ENCODE assay signal across 9 cellular contexts in the genomic region with DNA sequence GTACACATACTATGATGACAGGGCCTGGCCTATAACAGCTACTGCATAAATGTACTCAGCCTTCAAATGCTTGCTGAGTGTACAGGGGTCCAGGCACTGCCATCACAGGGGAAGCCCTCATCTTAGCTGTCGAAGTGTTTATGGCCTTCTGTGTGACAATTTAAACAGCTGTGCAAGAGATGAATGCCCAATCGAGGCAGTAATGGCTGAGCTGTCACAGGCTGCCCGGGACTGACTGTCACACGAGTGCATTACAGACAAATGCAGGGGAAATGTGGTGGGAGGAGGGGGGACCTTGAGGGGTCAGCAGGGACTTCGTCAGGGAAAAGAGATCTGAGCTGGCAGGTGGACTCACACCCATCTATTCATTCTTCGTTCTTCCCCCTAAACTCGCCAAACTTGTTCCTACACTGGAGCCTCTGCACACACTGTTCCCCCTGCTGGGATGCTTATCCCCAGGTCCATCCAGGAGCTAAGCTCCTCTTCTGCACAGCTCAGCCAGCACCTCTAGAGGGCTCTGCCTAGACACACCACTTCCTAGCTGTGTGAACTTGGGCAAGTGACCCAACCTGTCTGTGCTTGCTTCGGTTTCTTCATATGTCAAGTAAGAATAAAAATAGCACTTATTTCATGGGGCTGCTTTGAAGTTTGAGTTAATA.
DNase-seq lines count a peak whose midpoint lies in the region; ATAC-seq and TF ChIP-seq lines count a peak whose summit lies in the region.
"Had no signal": no experiment of that assay in that cellular context is flagged by ENCODE, and none has a peak within 500 bp of the region (broad histone marks: within the 10 kb centered on the region; RNA-seq: fewer than 3 reads in every experiment).

No MANE protein-coding gene starts in this region.

- H3K36me3 Mint-ChIP-seq in T-helper 2 cell treated with Interferon-gamma antibody and Interleukin-4, amounts not matched to agents 5 μg/mL and 100 μg/mL, for 36 hours (ENCODE audit: low read depth), result no peaks in the 10 kb centered on the region
- H3K36me3 Mint-ChIP-seq: naive B cell had no signal

- CTCF ChIA-PET in A673 (lab: Charles Lee), result interaction anchor here (0.5 to 0.8 kb wide), 2 partner anchors 21 to 223 kb away, joined by 3 read pairs; no protein-coding TSS in a partner anchor

- in situ Hi-C loops in GM13976 (cut with MboI; ENCODE audit: low sequenced_read_pairs, unreplicated experiment), result no loop called here

- no peaks in the 10 kb centered on the region for H3K36me3 ChIP-seq in A673 (ENCODE audit: insufficient read depth, low read length, poor library complexity, severe bottlenecking)

- H3K27ac ChIP-seq in A673 (ENCODE audit: low read depth, low read length, poor library complexity, severe bottlenecking), result no peak overlapping the region

- ATAC-seq in HG02571 (IDR thresholded peaks at IDR 0.05; ENCODE audit: unreplicated experiment) (no peak), GM21447 (IDR thresholded peaks at IDR 0.05; ENCODE audit: unreplicated experiment) (no peak)

- peaks cover 8% of the 10 kb centered on the region for H3K27me3 Mint-ChIP-seq in T-helper 2 cell treated with Interferon-gamma antibody and Interleukin-4, amounts not matched to agents 5 μg/mL and 100 μg/mL, for 36 hours (ENCODE audit: low read depth)

- H3K9me3 Mint-ChIP-seq in T-helper 2 cell treated with Interferon-gamma antibody and Interleukin-4, amounts not matched to agents 5 μg/mL and 100 μg/mL, for 36 hours, result no peaks in the 10 kb centered on the region
- H3K9me3 Mint-ChIP-seq: naive B cell had no signal

- BruUV-seq in A673 (replicated peaks; lab: Mats Ljungman, UMichigan), result no TSS peak

- no peak overlapping the region for H3K4me3 ChIP-seq in A673 (ENCODE audit: low read depth, low read length, poor library complexity, severe bottlenecking)

- TF ChIP-seq CTCF in A673 (conservative IDR thresholded peaks at IDR 0.05; ENCODE audit: low read depth, low read length) (peak; percentile 52), GM13976 (IDR thresholded peaks at IDR 0.05; ENCODE audit: borderline replicate concordance, control extremely low read depth, extremely low read depth, insufficient read depth, missing control alignments) (peak; percentile 38)

- peaks cover 10% of the 10 kb centered on the region for H3K4me1 Mint-ChIP-seq in T-helper 2 cell treated with Interferon-gamma antibody and Interleukin-4, amounts not matched to agents 5 μg/mL and 100 μg/mL, for 36 hours (ENCODE audit: low read depth)

- no peak overlapping the region for H3K4me3 Mint-ChIP-seq in T-helper 2 cell treated with Interferon-gamma antibody and Interleukin-4, amounts not matched to agents 5 μg/mL and 100 μg/mL, for 36 hours
- H3K4me3 Mint-ChIP-seq: naive B cell had no signal

- POLR2A ChIA-PET in A673 (lab: Charles Lee; ENCODE audit: low non-redundant PET), result no interaction called here

- H3K4me1 ChIP-seq in A673 (ENCODE audit: insufficient read depth, low read length, poor library complexity, severe bottlenecking), result peaks cover 8% of the 10 kb centered on the region

- no peaks in the 10 kb centered on the region for H3K9me3 ChIP-seq in A673 (ENCODE audit: low read depth, low read length, poor library complexity, severe bottlenecking)

- no peaks in the 10 kb centered on the region for H3K27me3 ChIP-seq in A673 (replicated peaks; ENCODE audit: insufficient read depth, low read depth, low read length, poor library complexity)

- intact Hi-C loops in A673 (cut with micrococcal nuclease; ENCODE audit: unreplicated experiment), result no loop called here

- no peak for TF ChIP-seq POLR2A in erythroblast (IDR thresholded peaks at IDR 0.05; ENCODE audit: low read length)

- DNase-seq in A673 (ENCODE audit: low spot score) (peak; percentile 33), GM13976 (ENCODE audit: low spot score) (no peak), NCI-H69 (lab: John Stamatoyannopoulos, UW) (peak; percentile 52), erythroblast (lab: John Stamatoyannopoulos, UW) (peak; percentile 24 to 25), NK-92 (lab: John Stamatoyannopoulos, UW; ENCODE audit: unreplicated experiment) (no peak)
- DNase-seq in T-helper 2 cell treated with Interferon-gamma antibody and Interleukin-4, amounts not matched to agents 5 μg/mL and 100 μg/mL, for 36 hours (ENCODE audit: low spot score), result no peak
- DNase-seq: naive B cell had no signal

- H3K27ac Mint-ChIP-seq in T-helper 2 cell treated with Interferon-gamma antibody and Interleukin-4, amounts not matched to agents 5 μg/mL and 100 μg/mL, for 36 hours, result no peak overlapping the region

Comparison
In these comparisons a context has a peak if more than half of its experiments do, and no peak if none do; other contexts are left out.
1. DNase-seq: peak in A673 (single experiment), NCI-H69 (single experiment) and erythroblast (2 of 2); none in GM13976 (single experiment), T-helper 2 cell treated with Interferon-gamma antibody and Interleukin-4, amounts not matched to agents 5 μg/mL and 100 μg/mL, for 36 hours (single experiment) and NK-92 (single experiment).